ENCODE assay signal across 23 cellular contexts in genomic region chr6:87982134-87982533, GRCh38.
A peak's percentile ranks its signal among the peaks of the same experiment; 100 is the strongest.
DNase-seq lines count a peak whose midpoint lies in the region; ATAC-seq, FAIRE-seq and TF ChIP-seq lines count a peak whose summit lies in the region.
"Had no signal": no experiment of that assay in that cellular context is flagged by ENCODE, and none has a peak within 500 bp of the region (broad histone marks: within the 10 kb centered on the region; RNA-seq: fewer than 3 reads in every experiment).

No MANE protein-coding gene starts in this region.

- no peak for FAIRE-seq in K562 (lab: Jason Lieb, UNC)
- FAIRE-seq: A204.1, RCC 7860 had no signal

- no peaks in the 10 kb centered on the region for H3K4me1 ChIP-seq in K562 (replicated peaks in 1 of 2; ENCODE audit: control insufficient read depth in 2 of 2, insufficient read depth in 2 of 2, low read length in 2 of 2)

- CTCF ChIA-PET in K562 (lab: Yijun Ruan, JAX; ENCODE audit: low intra/inter-chr PET ratio) = no interaction called here

- no peak overlapping the region for H3K4me2 ChIP-seq in K562 (ENCODE audit: insufficient read depth, low read length)

- no peaks in the 10 kb centered on the region for H3K9me1 ChIP-seq in K562 (ENCODE audit: control insufficient read depth, insufficient read depth, low read length)

- H3K4me3 ChIP-seq in K562 = no peak overlapping the region
- H3K4me3 ChIP-seq in coronary artery = no peak overlapping the region

- no peaks in the 10 kb centered on the region for H3K27me3 ChIP-seq in K562 (ENCODE audit: control insufficient read depth in 2 of 2, insufficient read depth in 2 of 2, low read length in 2 of 2)

- H3K9ac ChIP-seq in K562 (ENCODE audit: insufficient read depth in 1 of 2, low read depth in 2 of 2, low read length in 2 of 2) = no peak overlapping the region

- DNase-seq in NCI-H748 (lab: John Stamatoyannopoulos, UW; ENCODE audit: unreplicated experiment) (peak; percentile 44), NCI-H748 treated with DMSO at 0.1 percent for 48 hours (lab: John Stamatoyannopoulos, UW) (no peak), NCI-H446 treated with DMSO at 0.1 percent for 48 hours (lab: John Stamatoyannopoulos, UW) (peak; percentile 31), K562 (ENCODE audit: extremely low read depth in 1 of 4, low spot score in 3 of 4) (no peak), kidney tubule cell (ENCODE audit: low spot score) (peak; percentile 15), nucleus accumbens (lab: John Stamatoyannopoulos, UW) (no peak), iPS-NIHi7 (ENCODE audit: extremely low spot score) (no peak), coronary artery (ENCODE audit: low spot score) (no peak)
- DNase-seq: Calu3; CD8-positive, alpha-beta memory T cell; DMS79; H7; KG1; NCI-H1092 treated with DMSO at 0.1 percent for 48 hours; NCI-H1436 treated with DMSO at 0.1 percent for 48 hours; NCI-H2029 treated with DMSO at 0.1 percent for 48 hours; NCI-H774; NK-92 treated with Interleukin-12 subunit alpha and Interleukin-12 subunit beta, amount 100 ng/mL, for 24 hours; Right ventricle myocardium superior had no signal

- H3K36me3 ChIP-seq in K562 (ENCODE audit: control insufficient read depth, insufficient read depth, low read length) = no peaks in the 10 kb centered on the region

- no TSS peak for BruUV-seq in K562 (replicated peaks; lab: Mats Ljungman, UMichigan)

- TF ChIP-seq CTCF in K562 (IDR thresholded peaks at IDR 0.05 in 2 of 3, conservative IDR thresholded peaks at IDR 0.05 in 1 of 3; ENCODE audit: insufficient read depth in 2 of 3, low read depth in 1 of 3, low read length in 3 of 3) (no peak), coronary artery (IDR thresholded peaks at IDR 0.05) (no peak)

- H3K9me3 ChIP-seq in K562 (replicated peaks; ENCODE audit: control insufficient read depth, insufficient read depth, low read depth, low read length) = no peaks in the 10 kb centered on the region

- H4K20me1 ChIP-seq in K562 (replicated peaks; ENCODE audit: control insufficient read depth, insufficient read depth, low read length) = no peaks in the 10 kb centered on the region

- no peak for TF ChIP-seq POLR2A in K562 (conservative IDR thresholded peaks at IDR 0.05)

- TF ChIP-seq EP300 in K562 (IDR thresholded peaks at IDR 0.05; ENCODE audit: low read length) = no peak

- no peak for TF ChIP-seq RAD21 in K562 (CRISPR knock-in tag; conservative IDR thresholded peaks at IDR 0.05 in 1 of 2, IDR thresholded peaks at IDR 0.05 in 1 of 2)

- H3K79me2 ChIP-seq in K562 (ENCODE audit: control insufficient read depth, insufficient read depth, low read length) = no peaks in the 10 kb centered on the region

- H2AFZ ChIP-seq in K562 (ENCODE audit: low read depth, low read length) = no peak overlapping the region

- intact Hi-C loops in K562 (cut with micrococcal nuclease) = no loop called here

- no peak for ATAC-seq in K562

- POLR2A ChIA-PET in K562 (lab: Yijun Ruan, JAX) = interaction anchor here (0.6 kb wide), 1 partner anchor 586 kb away, joined by 3 read pairs; no protein-coding TSS in a partner anchor

- in situ Hi-C loops in K562 (cut with MboI) = no loop called here

- H3K27ac ChIP-seq in K562 (ENCODE audit: extremely low read depth, low read depth, low read length) (no peak overlapping the region), coronary artery (no peak overlapping the region)
- H3K27ac ChIP-seq: C4-2B, HL-60 had no signal

TF ChIP-seq in K562, 482 proteins besides CTCF, POLR2A, EP300 and RAD21:
- TF ChIP-seq RFX1 (IDR thresholded peaks at IDR 0.05) (peak; percentile 58), EGR1 (conservative IDR thresholded peaks at IDR 0.05) (no peak)

Comparison
In these comparisons a context has a peak if more than half of its experiments do, and no peak if none do; other contexts are left out.
1. DNase-seq: peak in NCI-H748 (single experiment), NCI-H446 treated with DMSO at 0.1 percent for 48 hours (single experiment) and kidney tubule cell (single experiment); none in NCI-H748 treated with DMSO at 0.1 percent for 48 hours (single experiment), K562 (0 of 4), nucleus accumbens (0 of 56), iPS-NIHi7 (single experiment) and coronary artery (single experiment).